7 cellular contexts compared by ENCODE assay signal in genomic region chr4:3292571-3293409, GRCh38.
A peak's percentile ranks its signal among the peaks of the same experiment; 100 is the strongest.
DNase-seq lines count a peak whose midpoint lies in the region; ATAC-seq lines count a peak whose summit lies in the region.

A gene with protein sequence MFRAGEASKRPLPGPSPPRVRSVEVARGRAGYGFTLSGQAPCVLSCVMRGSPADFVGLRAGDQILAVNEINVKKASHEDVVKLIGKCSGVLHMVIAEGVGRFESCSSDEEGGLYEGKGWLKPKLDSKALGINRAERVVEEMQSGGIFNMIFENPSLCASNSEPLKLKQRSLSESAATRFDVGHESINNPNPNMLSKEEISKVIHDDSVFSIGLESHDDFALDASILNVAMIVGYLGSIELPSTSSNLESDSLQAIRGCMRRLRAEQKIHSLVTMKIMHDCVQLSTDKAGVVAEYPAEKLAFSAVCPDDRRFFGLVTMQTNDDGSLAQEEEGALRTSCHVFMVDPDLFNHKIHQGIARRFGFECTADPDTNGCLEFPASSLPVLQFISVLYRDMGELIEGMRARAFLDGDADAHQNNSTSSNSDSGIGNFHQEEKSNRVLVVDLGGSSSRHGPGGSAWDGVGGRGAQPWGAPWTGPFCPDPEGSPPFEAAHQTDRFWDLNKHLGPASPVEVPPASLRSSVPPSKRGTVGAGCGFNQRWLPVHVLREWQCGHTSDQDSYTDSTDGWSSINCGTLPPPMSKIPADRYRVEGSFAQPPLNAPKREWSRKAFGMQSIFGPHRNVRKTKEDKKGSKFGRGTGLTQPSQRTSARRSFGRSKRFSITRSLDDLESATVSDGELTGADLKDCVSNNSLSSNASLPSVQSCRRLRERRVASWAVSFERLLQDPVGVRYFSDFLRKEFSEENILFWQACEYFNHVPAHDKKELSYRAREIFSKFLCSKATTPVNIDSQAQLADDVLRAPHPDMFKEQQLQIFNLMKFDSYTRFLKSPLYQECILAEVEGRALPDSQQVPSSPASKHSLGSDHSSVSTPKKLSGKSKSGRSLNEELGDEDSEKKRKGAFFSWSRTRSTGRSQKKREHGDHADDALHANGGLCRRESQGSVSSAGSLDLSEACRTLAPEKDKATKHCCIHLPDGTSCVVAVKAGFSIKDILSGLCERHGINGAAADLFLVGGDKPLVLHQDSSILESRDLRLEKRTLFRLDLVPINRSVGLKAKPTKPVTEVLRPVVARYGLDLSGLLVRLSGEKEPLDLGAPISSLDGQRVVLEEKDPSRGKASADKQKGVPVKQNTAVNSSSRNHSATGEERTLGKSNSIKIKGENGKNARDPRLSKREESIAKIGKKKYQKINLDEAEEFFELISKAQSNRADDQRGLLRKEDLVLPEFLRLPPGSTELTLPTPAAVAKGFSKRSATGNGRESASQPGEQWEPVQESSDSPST (N-terminal part only) (plus strand): TSS chr4:3293021. CDS start chr4:3316171, 23,150 bp downstream.

- DNase-seq in NCI-H2171 (lab: John Stamatoyannopoulos, UW) (peak; percentile 47), caudate nucleus (lab: John Stamatoyannopoulos, UW) (peak in 60 of 61 donors; percentile 60 to 97 (median 93)), inferior parietal cortex (ENCODE audit: extremely low spot score) (peak; percentile 81), smooth muscle cell of the brain vasculature (ENCODE audit: low read depth, low spot score) (peak; percentile 74)
- DNase-seq in activated CD4-positive, CD25-positive, alpha-beta regulatory T cell (lab: John Stamatoyannopoulos, UW) = peak; percentile 65 to 85 (median 78)

- H3K27ac ChIP-seq in caudate nucleus (ENCODE audit: low read depth, low read length) = peak within 1 kb of the TSS; percentile 89

- ATAC-seq in GM18519 (IDR thresholded peaks at IDR 0.05; ENCODE audit: low FRiP score, unreplicated experiment) (peak; percentile 39), HG03097 (IDR thresholded peaks at IDR 0.05; ENCODE audit: low FRiP score, unreplicated experiment) (peak; percentile 73)

Comparison
In these comparisons a context has a peak if more than half of its experiments do, and no peak if none do; other contexts are left out.
1. Peak in every context shown above with its lines: DNase-seq, ATAC-seq and H3K27ac ChIP-seq.